Comparison of ENCODE assay signal across 8 cellular contexts in genomic region chr17:47066841-47067682, GRCh38.
DNase-seq lines count a peak whose midpoint lies in the region; ATAC-seq and TF ChIP-seq lines count a peak whose summit lies in the region.

No MANE protein-coding gene starts in this region.

- H3K9me3 ChIP-seq in RWPE2 (ENCODE audit: severe bottlenecking) = peaks cover 8% of the 10 kb centered on the region

- ATAC-seq in GM21723 (IDR thresholded peaks at IDR 0.05; ENCODE audit: unreplicated experiment) (peak; percentile 86), RWPE2 (ENCODE audit: low read depth) (peak; percentile 88)

- peak overlapping the region; percentile 92 for H3K4me3 ChIP-seq in RWPE2 (ENCODE audit: severe bottlenecking)

- H3K27me3 Mint-ChIP-seq in Calu3 (ENCODE audit: unreplicated experiment) (no peaks in the 10 kb centered on the region), nephron (ENCODE audit: low read depth) (no peaks in the 10 kb centered on the region)

- H3K36me3 ChIP-seq in RWPE2 (ENCODE audit: low read depth) = peaks cover 15% of the 10 kb centered on the region

- DNase-seq in Calu3 (peak; percentile 86), M059J (ENCODE audit: low read depth) (peak; percentile 88), RWPE2 (ENCODE audit: low spot score) (peak; percentile 90), fibroblast of the conjunctiva (ENCODE audit: low read depth) (peak; percentile 87)
- DNase-seq in activated T-helper 9 cell treated with anti-CD3 and anti-CD28 coated beads, Interleukin-2, amount 50 U/mL, for 16 hours (ENCODE audit: low read depth) = peak; percentile 68
- DNase-seq in stimulated activated naive CD4-positive, alpha-beta T cell treated with Interleukin-2 at 50 U/mL for 16 hours (lab: John Stamatoyannopoulos, UW) = peak; percentile 68

- TF ChIP-seq CTCF in Calu3 (IDR thresholded peaks at IDR 0.05; ENCODE audit: unreplicated experiment) (no peak), RWPE2 (IDR thresholded peaks at IDR 0.05; ENCODE audit: poor library complexity, severe bottlenecking) (no peak), nephron (IDR thresholded peaks at IDR 0.05; ENCODE audit: unreplicated experiment in 3 of 3) (no peak)

- H3K27me3 ChIP-seq in RWPE2 (ENCODE audit: insufficient read depth, poor library complexity, severe bottlenecking) = no peaks in the 10 kb centered on the region

- peaks cover 31% of the 10 kb centered on the region for H3K4me1 ChIP-seq in RWPE2 (ENCODE audit: insufficient read depth, poor library complexity, severe bottlenecking)

- TSS peak; percentile 73 for BruUV-seq in Calu3 (replicated peaks; lab: Mats Ljungman, UMichigan)

- H3K9me3 Mint-ChIP-seq in Calu3 (ENCODE audit: low read depth, unreplicated experiment) (no peaks in the 10 kb centered on the region), nephron (no peaks in the 10 kb centered on the region)

- H3K4me3 Mint-ChIP-seq in Calu3 (ENCODE audit: low read depth, unreplicated experiment) (peak overlapping the region; percentile 94), nephron (peak overlapping the region; percentile 95 to 98 (median 97))

- peaks cover 47% of the 10 kb centered on the region for H3K4me1 Mint-ChIP-seq in Calu3 (ENCODE audit: low read depth, unreplicated experiment)
- H3K4me1 Mint-ChIP-seq in nephron = peaks cover 25% of the 10 kb centered on the region

- peak overlapping the region; percentile 56 for H3K27ac ChIP-seq in RWPE2 (ENCODE audit: poor library complexity, severe bottlenecking)

- intact Hi-C loops in Calu3 (cut with micrococcal nuclease; ENCODE audit: unreplicated experiment) = no loop called here

- CTCF ChIA-PET in Calu3 (lab: Charles Lee) = interaction anchor here (0.6 kb wide), 1 partner anchor 34 kb away, joined by 3 read pairs; no protein-coding TSS in a partner anchor

- peak overlapping the region; percentile 66 for H3K27ac Mint-ChIP-seq in Calu3 (ENCODE audit: unreplicated experiment)
- peak overlapping the region; percentile 92 to 98 (median 95) for H3K27ac Mint-ChIP-seq in nephron

- H3K36me3 Mint-ChIP-seq in Calu3 (ENCODE audit: insufficient read depth, unreplicated experiment) (peaks cover 49% of the 10 kb centered on the region), nephron (ENCODE audit: low read depth) (peaks cover 6% of the 10 kb centered on the region)

Comparison
In these comparisons a context has a peak if more than half of its experiments do, and no peak if none do; other contexts are left out.
1. Peak in every context shown above with its lines: DNase-seq, ATAC-seq, H3K4me3 ChIP-seq and H3K27ac ChIP-seq.